Comparison of ENCODE assay signal across 20 cellular contexts in the genomic region with DNA sequence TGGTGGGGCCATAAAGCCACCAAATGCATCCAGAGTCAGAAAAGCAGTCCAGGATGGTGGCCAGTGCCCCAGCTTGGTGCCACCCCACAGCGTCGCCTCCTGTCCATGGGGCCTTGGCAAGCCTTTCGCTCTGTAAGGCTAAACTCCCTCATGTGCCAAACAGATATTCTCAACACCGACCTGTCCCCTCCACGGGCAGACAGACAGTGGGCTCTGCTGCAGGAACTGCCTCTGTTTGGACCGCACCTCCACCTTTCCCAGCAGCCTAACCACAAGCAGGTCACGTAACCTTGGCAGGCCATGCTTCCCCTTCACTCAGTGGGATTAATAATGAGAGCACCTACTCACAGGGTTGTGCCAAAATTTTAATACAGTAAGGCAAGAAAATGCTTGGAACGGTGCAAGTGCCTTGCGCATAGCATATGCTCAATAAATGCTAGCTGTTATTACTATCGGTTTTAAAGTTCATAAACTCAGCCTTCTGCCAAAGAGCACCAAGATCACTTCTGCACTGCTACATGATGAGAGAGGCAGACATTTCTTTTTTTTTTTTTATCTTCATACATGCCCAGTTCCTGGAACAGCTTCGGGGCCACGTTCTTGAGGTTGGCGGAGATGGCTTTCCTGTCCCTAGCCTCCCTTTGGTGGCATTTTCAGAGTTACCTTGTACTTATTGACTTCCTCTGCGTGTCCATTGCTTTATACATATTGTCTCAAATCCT. TPM values are rescaled to one million over a fixed set of nuclear protein-coding genes. Genes with fewer than 3 reads are reported as not detected.
DNase-seq lines count a peak whose midpoint lies in the region; ATAC-seq lines count a peak whose summit lies in the region.
"Had no signal": no experiment of that assay in that cellular context is flagged by ENCODE, and none has a peak within 500 bp of the region (broad histone marks: within the 10 kb centered on the region; RNA-seq: fewer than 3 reads in every experiment).

No MANE protein-coding gene starts in this region.

- peak overlapping the region; percentile 59 for H3K4me3 Mint-ChIP-seq in activated CD4-positive, alpha-beta T cell treated with anti-CD3 and anti-CD28 coated beads for 36 hours
- peak overlapping the region; percentile 59 for H3K4me3 Mint-ChIP-seq in activated naive CD8-positive, alpha-beta T cell treated with anti-CD3 and anti-CD28 coated beads, Interleukin-2, amount 50 U/mL, for 24 hours
- H3K4me3 Mint-ChIP-seq: activated B cell treated with CpG ODN at 0.5 μM for 24 hours, HFFc6 had no signal

- H3K27ac Mint-ChIP-seq in activated CD4-positive, alpha-beta T cell treated with anti-CD3 and anti-CD28 coated beads for 36 hours, result peak overlapping the region; percentile 94
- H3K27ac Mint-ChIP-seq in activated naive CD8-positive, alpha-beta T cell treated with anti-CD3 and anti-CD28 coated beads, Interleukin-2, amount 50 U/mL, for 24 hours, result peak overlapping the region; percentile 86
- H3K27ac Mint-ChIP-seq: activated B cell treated with CpG ODN at 0.5 μM for 24 hours, HFFc6 had no signal

- H3K4me3 ChIP-seq in skin epidermis, result no peak overlapping the region
- H3K4me3 ChIP-seq: right lobe of liver had no signal

- H3K9me3 ChIP-seq in KOPT-K1 (ENCODE audit: insufficient read depth, low read length, poor library complexity, severe bottlenecking), result no peaks in the 10 kb centered on the region
- H3K9me3 ChIP-seq: right lobe of liver had no signal

- peaks cover 96% of the 10 kb centered on the region for H3K4me1 Mint-ChIP-seq in activated CD4-positive, alpha-beta T cell treated with anti-CD3 and anti-CD28 coated beads for 36 hours
- H3K4me1 Mint-ChIP-seq in activated naive CD8-positive, alpha-beta T cell treated with anti-CD3 and anti-CD28 coated beads, Interleukin-2, amount 50 U/mL, for 24 hours, result peaks cover 97% of the 10 kb centered on the region

- POLR2A ChIA-PET in activated CD4-positive, alpha-beta T cell treated with anti-CD3 and anti-CD28 coated beads for 36 hours (lab: Charles Lee), result interaction anchor here (0.6 to 1.5 kb wide), 6 partner anchors 9 to 148 kb away, joined by 4 to 13 read pairs (median 4); no protein-coding TSS in a partner anchor

- DNase-seq in activated CD4-positive, alpha-beta T cell treated with anti-CD3 and anti-CD28 coated beads for 36 hours, result no peak
- DNase-seq in activated CD4-positive, alpha-beta T cell treated with anti-CD3 and anti-CD28 coated beads, Interleukin-2, amount 50 U/mL, for 4 hours, result no peak
- DNase-seq in activated naive CD8-positive, alpha-beta T cell treated with anti-CD3 and anti-CD28 coated beads, Interleukin-2, amount 50 U/mL, for 24 hours, result no peak
- DNase-seq in NOMO-1 treated with DMSO at 0.1 percent for 48 hours (lab: John Stamatoyannopoulos, UW; ENCODE audit: unreplicated experiment), result no peak
- DNase-seq in kidney glomerular epithelial cell (lab: John Stamatoyannopoulos, UW), result no peak
- DNase-seq: 8988T, activated B cell treated with CpG ODN at 0.5 μM for 24 hours, aorta, DMS53, glutamatergic neuron, HFFc6, Karpas-422, NCI-H1092 treated with DMSO at 0.1 percent for 48 hours, NCI-H510A, right lobe of liver, SHP77, substantia nigra had no signal

- no peaks in the 10 kb centered on the region for H3K9me3 Mint-ChIP-seq in activated CD4-positive, alpha-beta T cell treated with anti-CD3 and anti-CD28 coated beads for 36 hours (ENCODE audit: low read depth)
- H3K9me3 Mint-ChIP-seq in activated naive CD8-positive, alpha-beta T cell treated with anti-CD3 and anti-CD28 coated beads, Interleukin-2, amount 50 U/mL, for 24 hours, result peaks cover 4% of the 10 kb centered on the region
- H3K9me3 Mint-ChIP-seq: activated B cell treated with CpG ODN at 0.5 μM for 24 hours, HFFc6 had no signal

- H3K27ac ChIP-seq in KOPT-K1 (ENCODE audit: low read depth, low read length, poor library complexity, severe bottlenecking) (peak overlapping the region; percentile 95), skin epidermis (peak overlapping the region in 12 of 21 experiments; percentile 1 to 95 (median 48))
- H3K27ac ChIP-seq: right lobe of liver had no signal

- peaks cover 70% of the 10 kb centered on the region for H3K36me3 ChIP-seq in KOPT-K1 (ENCODE audit: insufficient read depth, low read length)
- H3K36me3 ChIP-seq: right lobe of liver had no signal

- intact Hi-C loops in activated CD4-positive, alpha-beta T cell treated with anti-CD3 and anti-CD28 coated beads for 36 hours (cut with DNase I, micrococcal nuclease), result no loop called here

- ATAC-seq in activated CD4-positive, alpha-beta T cell treated with anti-CD3 and anti-CD28 coated beads for 36 hours, result no peak
- ATAC-seq in activated naive CD8-positive, alpha-beta T cell treated with anti-CD3 and anti-CD28 coated beads, Interleukin-2, amount 50 U/mL, for 24 hours, result no peak
- no peak for ATAC-seq in HG02852 (IDR thresholded peaks at IDR 0.05; ENCODE audit: unreplicated experiment)
- ATAC-seq: right lobe of liver had no signal

- CTCF ChIA-PET in activated CD4-positive, alpha-beta T cell treated with anti-CD3 and anti-CD28 coated beads for 36 hours (lab: Charles Lee), result interaction anchor here (0.9 to 2.6 kb wide), 4 partner anchors 10 to 154 kb away, joined by 3 to 10 read pairs (median 4); no protein-coding TSS in a partner anchor

- no peaks in the 10 kb centered on the region for H3K27me3 Mint-ChIP-seq in activated CD4-positive, alpha-beta T cell treated with anti-CD3 and anti-CD28 coated beads for 36 hours
- no peaks in the 10 kb centered on the region for H3K27me3 Mint-ChIP-seq in activated naive CD8-positive, alpha-beta T cell treated with anti-CD3 and anti-CD28 coated beads, Interleukin-2, amount 50 U/mL, for 24 hours
- H3K27me3 Mint-ChIP-seq: activated B cell treated with CpG ODN at 0.5 μM for 24 hours had no signal

- H3K36me3 Mint-ChIP-seq in activated CD4-positive, alpha-beta T cell treated with anti-CD3 and anti-CD28 coated beads for 36 hours (ENCODE audit: low read depth), result peaks cover 33% of the 10 kb centered on the region
- peaks cover 10% of the 10 kb centered on the region for H3K36me3 Mint-ChIP-seq in activated naive CD8-positive, alpha-beta T cell treated with anti-CD3 and anti-CD28 coated beads, Interleukin-2, amount 50 U/mL, for 24 hours (ENCODE audit: low read depth)

RNA-seq across cellular contexts. Expression of a gene that starts 11.6 kb away (rescaled TPM):
- total RNA-seq in activated CD4-positive, alpha-beta T cell treated with anti-CD3 and anti-CD28 coated beads for 36 hours, result 10 to 100 TPM; 49.5 to 58.8 TPM
